ENCODE assay signal across 2 cellular contexts in the genomic region with DNA sequence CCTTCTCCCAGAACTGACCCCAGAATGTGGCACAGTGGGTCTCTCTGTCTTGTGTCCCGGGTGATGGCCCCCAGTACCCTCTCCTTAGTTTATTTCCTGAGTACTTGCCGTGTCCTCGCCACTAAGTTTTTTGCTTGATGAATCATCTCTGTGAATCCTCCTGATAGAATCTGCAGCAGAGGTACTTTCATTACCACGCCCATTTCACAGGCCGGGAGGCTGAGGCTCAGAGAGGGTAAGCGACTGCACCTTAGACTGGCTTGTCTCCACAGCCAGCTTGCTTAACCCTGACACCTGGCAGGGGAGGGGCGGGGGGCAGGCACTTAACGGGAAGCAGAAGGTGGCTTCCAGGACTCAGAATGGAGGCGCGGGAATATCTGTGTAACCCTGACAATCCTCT.
TF ChIP-seq lines count a peak whose summit lies in the region.

No MANE protein-coding gene starts in this region.

TF ChIP-seq in SK-N-SH treated with all-trans-retinoic acid at 6 μM for 48 hours, 23 proteins besides CTCF, POLR2A, EP300 and RAD21 (continued from another document):
- TF ChIP-seq, protein P1, sequence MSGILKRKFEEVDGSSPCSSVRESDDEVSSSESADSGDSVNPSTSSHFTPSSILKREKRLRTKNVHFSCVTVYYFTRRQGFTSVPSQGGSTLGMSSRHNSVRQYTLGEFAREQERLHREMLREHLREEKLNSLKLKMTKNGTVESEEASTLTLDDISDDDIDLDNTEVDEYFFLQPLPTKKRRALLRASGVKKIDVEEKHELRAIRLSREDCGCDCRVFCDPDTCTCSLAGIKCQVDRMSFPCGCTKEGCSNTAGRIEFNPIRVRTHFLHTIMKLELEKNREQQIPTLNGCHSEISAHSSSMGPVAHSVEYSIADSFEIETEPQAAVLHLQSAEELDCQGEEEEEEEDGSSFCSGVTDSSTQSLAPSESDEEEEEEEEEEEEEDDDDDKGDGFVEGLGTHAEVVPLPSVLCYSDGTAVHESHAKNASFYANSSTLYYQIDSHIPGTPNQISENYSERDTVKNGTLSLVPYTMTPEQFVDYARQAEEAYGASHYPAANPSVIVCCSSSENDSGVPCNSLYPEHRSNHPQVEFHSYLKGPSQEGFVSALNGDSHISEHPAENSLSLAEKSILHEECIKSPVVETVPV (CRISPR knock-in tag; IDR thresholded peaks at IDR 0.05) = no peak

TF ChIP-seq in GM23338, 12 proteins besides CTCF, POLR2A, EP300 and RAD21 (continued from another document):
- TF ChIP-seq, protein P2, sequence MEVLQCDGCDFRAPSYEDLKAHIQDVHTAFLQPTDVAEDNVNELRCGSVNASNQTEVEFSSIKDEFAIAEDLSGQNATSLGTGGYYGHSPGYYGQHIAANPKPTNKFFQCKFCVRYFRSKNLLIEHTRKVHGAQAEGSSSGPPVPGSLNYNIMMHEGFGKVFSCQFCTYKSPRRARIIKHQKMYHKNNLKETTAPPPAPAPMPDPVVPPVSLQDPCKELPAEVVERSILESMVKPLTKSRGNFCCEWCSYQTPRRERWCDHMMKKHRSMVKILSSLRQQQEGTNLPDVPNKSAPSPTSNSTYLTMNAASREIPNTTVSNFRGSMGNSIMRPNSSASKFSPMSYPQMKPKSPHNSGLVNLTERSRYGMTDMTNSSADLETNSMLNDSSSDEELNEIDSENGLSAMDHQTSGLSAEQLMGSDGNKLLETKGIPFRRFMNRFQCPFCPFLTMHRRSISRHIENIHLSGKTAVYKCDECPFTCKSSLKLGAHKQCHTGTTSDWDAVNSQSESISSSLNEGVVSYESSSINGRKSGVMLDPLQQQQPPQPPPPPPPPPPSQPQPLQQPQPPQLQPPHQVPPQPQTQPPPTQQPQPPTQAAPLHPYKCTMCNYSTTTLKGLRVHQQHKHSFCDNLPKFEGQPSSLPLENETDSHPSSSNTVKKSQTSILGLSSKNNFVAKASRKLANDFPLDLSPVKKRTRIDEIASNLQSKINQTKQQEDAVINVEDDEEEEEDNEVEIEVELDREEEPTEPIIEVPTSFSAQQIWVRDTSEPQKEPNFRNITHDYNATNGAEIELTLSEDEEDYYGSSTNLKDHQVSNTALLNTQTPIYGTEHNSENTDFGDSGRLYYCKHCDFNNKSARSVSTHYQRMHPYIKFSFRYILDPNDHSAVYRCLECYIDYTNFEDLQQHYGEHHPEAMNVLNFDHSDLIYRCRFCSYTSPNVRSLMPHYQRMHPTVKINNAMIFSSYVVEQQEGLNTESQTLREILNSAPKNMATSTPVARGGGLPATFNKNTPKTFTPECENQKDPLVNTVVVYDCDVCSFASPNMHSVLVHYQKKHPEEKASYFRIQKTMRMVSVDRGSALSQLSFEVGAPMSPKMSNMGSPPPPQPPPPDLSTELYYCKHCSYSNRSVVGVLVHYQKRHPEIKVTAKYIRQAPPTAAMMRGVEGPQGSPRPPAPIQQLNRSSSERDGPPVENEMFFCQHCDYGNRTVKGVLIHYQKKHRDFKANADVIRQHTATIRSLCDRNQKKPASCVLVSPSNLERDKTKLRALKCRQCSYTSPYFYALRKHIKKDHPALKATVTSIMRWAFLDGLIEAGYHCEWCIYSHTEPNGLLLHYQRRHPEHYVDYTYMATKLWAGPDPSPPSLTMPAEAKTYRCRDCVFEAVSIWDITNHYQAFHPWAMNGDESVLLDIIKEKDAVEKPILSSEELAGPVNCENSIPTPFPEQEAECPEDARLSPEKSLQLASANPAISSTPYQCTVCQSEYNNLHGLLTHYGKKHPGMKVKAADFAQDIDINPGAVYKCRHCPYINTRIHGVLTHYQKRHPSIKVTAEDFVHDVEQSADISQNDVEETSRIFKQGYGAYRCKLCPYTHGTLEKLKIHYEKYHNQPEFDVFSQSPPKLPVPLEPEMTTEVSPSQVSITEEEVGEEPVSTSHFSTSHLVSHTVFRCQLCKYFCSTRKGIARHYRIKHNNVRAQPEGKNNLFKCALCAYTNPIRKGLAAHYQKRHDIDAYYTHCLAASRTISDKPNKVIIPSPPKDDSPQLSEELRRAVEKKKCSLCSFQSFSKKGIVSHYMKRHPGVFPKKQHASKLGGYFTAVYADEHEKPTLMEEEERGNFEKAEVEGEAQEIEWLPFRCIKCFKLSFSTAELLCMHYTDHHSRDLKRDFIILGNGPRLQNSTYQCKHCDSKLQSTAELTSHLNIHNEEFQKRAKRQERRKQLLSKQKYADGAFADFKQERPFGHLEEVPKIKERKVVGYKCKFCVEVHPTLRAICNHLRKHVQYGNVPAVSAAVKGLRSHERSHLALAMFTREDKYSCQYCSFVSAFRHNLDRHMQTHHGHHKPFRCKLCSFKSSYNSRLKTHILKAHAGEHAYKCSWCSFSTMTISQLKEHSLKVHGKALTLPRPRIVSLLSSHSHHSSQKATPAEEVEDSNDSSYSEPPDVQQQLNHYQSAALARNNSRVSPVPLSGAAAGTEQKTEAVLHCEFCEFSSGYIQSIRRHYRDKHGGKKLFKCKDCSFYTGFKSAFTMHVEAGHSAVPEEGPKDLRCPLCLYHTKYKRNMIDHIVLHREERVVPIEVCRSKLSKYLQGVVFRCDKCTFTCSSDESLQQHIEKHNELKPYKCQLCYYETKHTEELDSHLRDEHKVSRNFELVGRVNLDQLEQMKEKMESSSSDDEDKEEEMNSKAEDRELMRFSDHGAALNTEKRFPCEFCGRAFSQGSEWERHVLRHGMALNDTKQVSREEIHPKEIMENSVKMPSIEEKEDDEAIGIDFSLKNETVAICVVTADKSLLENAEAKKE (CRISPR knock-in tag; IDR thresholded peaks at IDR 0.05) = no peak
- TF ChIP-seq JUNB (IDR thresholded peaks at IDR 0.05; ENCODE audit: unreplicated experiment) = no peak
- no peak for TF ChIP-seq ZNF331 (CRISPR knock-in tag; IDR thresholded peaks at IDR 0.05; ENCODE audit: low read depth)
TF ChIP-seq in GM23338: peak in this region for 0.
